In the genomic region with DNA sequence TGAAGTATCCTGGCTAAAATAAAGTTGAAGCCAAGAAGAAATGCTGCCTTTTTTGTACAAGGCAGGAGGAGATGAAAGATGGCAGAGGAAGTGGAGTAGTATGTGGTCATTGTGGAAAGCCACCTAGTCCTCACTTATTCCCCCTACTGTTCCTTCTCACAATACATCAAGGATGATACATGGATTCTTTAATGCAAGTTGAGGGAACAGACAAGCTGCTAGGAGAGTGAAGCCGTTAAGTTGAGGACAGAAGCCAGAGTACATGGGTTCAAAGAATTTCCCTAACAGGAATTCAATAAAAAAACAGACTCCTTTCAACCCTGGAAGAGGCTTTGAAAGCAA, we compare ENCODE assay signal across 9 cellular contexts.
DNase-seq lines count a peak whose midpoint lies in the region; ATAC-seq, FAIRE-seq and TF ChIP-seq lines count a peak whose summit lies in the region.
"Had no signal": no experiment of that assay in that cellular context is flagged by ENCODE, and none has a peak within 500 bp of the region (broad histone marks: within the 10 kb centered on the region; RNA-seq: fewer than 3 reads in every experiment).

No MANE protein-coding gene starts in this region.

- TF ChIP-seq POLR2A in A549 (IDR thresholded peaks at IDR 0.05; ENCODE audit: low read length): no peak

- no peaks in the 10 kb centered on the region for H3K9me3 ChIP-seq in A549
- no peaks in the 10 kb centered on the region for H3K9me3 ChIP-seq in HEK293 (ENCODE audit: control insufficient read depth, insufficient read depth, low read depth, low read length)
- H3K9me3 ChIP-seq in WERI-Rb-1 (ENCODE audit: severe bottlenecking): no peaks in the 10 kb centered on the region

- no peak overlapping the region for H3K4me3 ChIP-seq in A549
- no peak overlapping the region for H3K4me3 ChIP-seq in HEK293 (ENCODE audit: low read depth, low read length)
- H3K4me3 ChIP-seq in WERI-Rb-1 (ENCODE audit: low read depth, low read length): peak overlapping the region; percentile 13

- no peak for FAIRE-seq in A549 (lab: Jason Lieb, UNC)
- FAIRE-seq: colon had no signal

- no peak for TF ChIP-seq EP300 in A549 (IDR thresholded peaks at IDR 0.05)

- H3K36me3 ChIP-seq in HEK293 (ENCODE audit: control insufficient read depth in 2 of 2, insufficient read depth in 1 of 2, low read length in 2 of 2) (no peaks in the 10 kb centered on the region), WERI-Rb-1 (no peaks in the 10 kb centered on the region)

- peak overlapping the region; percentile 80 for H3K4me2 ChIP-seq in A549

- peak overlapping the region; percentile 66 to 73; a peak in 5 of 6 replicates for H3K27ac ChIP-seq in A549
- peak overlapping the region; percentile 55 for H3K27ac ChIP-seq in HEK293 (ENCODE audit: extremely low read depth, low read depth, low read length)
- peak overlapping the region; percentile 76 for H3K27ac ChIP-seq in WERI-Rb-1
- H3K27ac ChIP-seq in layer of hippocampus (ENCODE audit: low read depth, low read length): peak overlapping the region; percentile 66

- H3K27me3 ChIP-seq in WERI-Rb-1 (ENCODE audit: insufficient read depth, low read depth, severe bottlenecking): no peaks in the 10 kb centered on the region
- H3K27me3 ChIP-seq in layer of hippocampus (ENCODE audit: control insufficient read depth, insufficient read depth, low read length): no peaks in the 10 kb centered on the region

- TF ChIP-seq RAD21 in A549 (conservative IDR thresholded peaks at IDR 0.05 in 1 of 2, IDR thresholded peaks at IDR 0.05 in 1 of 2): no peak

- TF ChIP-seq CTCF in A549 (IDR thresholded peaks at IDR 0.05) (no peak; the same call in 2 of the 3 replicates), HEK293 (tag by site-specific recombination; IDR thresholded peaks at IDR 0.05) (no peak), WERI-Rb-1 (IDR thresholded peaks at IDR 0.05; ENCODE audit: low read depth, low read length) (no peak)

- POLR2A ChIA-PET in A549 (lab: Yijun Ruan, JAX) (no interaction called here), HEK293 (lab: Yijun Ruan, JAX) (no interaction called here)

- DNase-seq in A549 (ENCODE audit: low read depth in 1 of 2, low spot score in 1 of 2): peak; percentile 17 to 52
- no peak for DNase-seq in WERI-Rb-1
- no peak for DNase-seq in stimulated activated naive CD4-positive, alpha-beta T cell (lab: John Stamatoyannopoulos, UW)
- DNase-seq in NCI-H1694 (lab: John Stamatoyannopoulos, UW): no peak
- DNase-seq in GOT3 (lab: John Stamatoyannopoulos, UW): no peak

- CTCF ChIA-PET in A549 (lab: Yijun Ruan, JAX): interaction anchor here (1.1 to 2.3 kb wide), 13 partner anchors 8 to 471 kb away, joined by 3 to 10 read pairs (median 5); no protein-coding TSS in a partner anchor
- CTCF ChIA-PET in HEK293 (lab: Yijun Ruan, JAX): interaction anchor here (1.3 kb wide), 2 partner anchors 23 to 80 kb away, joined by 4 to 8 read pairs; no protein-coding TSS in a partner anchor

- ATAC-seq in A549 (peak in 1 of 2 experiments; percentile 68; a peak in 3 of 6 replicates), HG03196 (IDR thresholded peaks at IDR 0.05; ENCODE audit: unreplicated experiment) (no peak)

- peaks cover 63% of the 10 kb centered on the region for H3K4me1 ChIP-seq in A549
- H3K4me1 ChIP-seq in HEK293 (ENCODE audit: control insufficient read depth, insufficient read depth, low read length): peaks cover 37% of the 10 kb centered on the region

- 61% methylated on average over 1 of the region's 1 CpG for WGBS in A549 (ENCODE audit: missing lambda C conversion rate)

TF ChIP-seq in A549, 52 proteins besides CTCF, POLR2A, EP300 and RAD21 (continues in another document):
- TF ChIP-seq NR3C1 (IDR thresholded peaks at IDR 0.05) (no peak), CHD2 (IDR thresholded peaks at IDR 0.05; ENCODE audit: low read length, partially characterized antibody) (no peak), FOXS1 (CRISPR knock-in tag; IDR thresholded peaks at IDR 0.05) (no peak), HOXA7 (CRISPR knock-in tag; IDR thresholded peaks at IDR 0.05) (no peak), CBX2 (IDR thresholded peaks at IDR 0.05; ENCODE audit: borderline replicate concordance, low read depth) (no peak), RARB (CRISPR knock-in tag; IDR thresholded peaks at IDR 0.05) (no peak), TFCP2L1 (CRISPR knock-in tag; IDR thresholded peaks at IDR 0.05) (no peak), JUN (IDR thresholded peaks at IDR 0.05) (no peak), CHD4 (IDR thresholded peaks at IDR 0.05; ENCODE audit: borderline replicate concordance) (no peak), FOSL2 (IDR thresholded peaks at IDR 0.05) (no peak), FOSL2 (CRISPR knock-in tag; IDR thresholded peaks at IDR 0.05) (no peak)
- TF ChIP-seq, protein P1, sequence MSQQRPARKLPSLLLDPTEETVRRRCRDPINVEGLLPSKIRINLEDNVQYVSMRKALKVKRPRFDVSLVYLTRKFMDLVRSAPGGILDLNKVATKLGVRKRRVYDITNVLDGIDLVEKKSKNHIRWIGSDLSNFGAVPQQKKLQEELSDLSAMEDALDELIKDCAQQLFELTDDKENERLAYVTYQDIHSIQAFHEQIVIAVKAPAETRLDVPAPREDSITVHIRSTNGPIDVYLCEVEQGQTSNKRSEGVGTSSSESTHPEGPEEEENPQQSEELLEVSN (IDR thresholded peaks at IDR 0.05; ENCODE audit: borderline replicate concordance, low read depth): no peak
- TF ChIP-seq, protein P2, sequence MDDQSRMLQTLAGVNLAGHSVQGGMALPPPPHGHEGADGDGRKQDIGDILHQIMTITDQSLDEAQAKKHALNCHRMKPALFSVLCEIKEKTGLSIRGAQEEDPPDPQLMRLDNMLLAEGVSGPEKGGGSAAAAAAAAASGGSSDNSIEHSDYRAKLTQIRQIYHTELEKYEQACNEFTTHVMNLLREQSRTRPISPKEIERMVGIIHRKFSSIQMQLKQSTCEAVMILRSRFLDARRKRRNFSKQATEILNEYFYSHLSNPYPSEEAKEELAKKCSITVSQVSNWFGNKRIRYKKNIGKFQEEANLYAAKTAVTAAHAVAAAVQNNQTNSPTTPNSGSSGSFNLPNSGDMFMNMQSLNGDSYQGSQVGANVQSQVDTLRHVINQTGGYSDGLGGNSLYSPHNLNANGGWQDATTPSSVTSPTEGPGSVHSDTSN (IDR thresholded peaks at IDR 0.05): no peak
- TF ChIP-seq, protein P3, sequence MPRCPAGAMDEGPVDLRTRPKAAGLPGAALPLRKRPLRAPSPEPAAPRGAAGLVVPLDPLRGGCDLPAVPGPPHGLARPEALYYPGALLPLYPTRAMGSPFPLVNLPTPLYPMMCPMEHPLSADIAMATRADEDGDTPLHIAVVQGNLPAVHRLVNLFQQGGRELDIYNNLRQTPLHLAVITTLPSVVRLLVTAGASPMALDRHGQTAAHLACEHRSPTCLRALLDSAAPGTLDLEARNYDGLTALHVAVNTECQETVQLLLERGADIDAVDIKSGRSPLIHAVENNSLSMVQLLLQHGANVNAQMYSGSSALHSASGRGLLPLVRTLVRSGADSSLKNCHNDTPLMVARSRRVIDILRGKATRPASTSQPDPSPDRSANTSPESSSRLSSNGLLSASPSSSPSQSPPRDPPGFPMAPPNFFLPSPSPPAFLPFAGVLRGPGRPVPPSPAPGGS (IDR thresholded peaks at IDR 0.05): no peak

TF ChIP-seq in HEK293, 187 proteins besides CTCF, POLR2A, EP300 and RAD21:
- TF ChIP-seq MEIS1 (CRISPR knock-in tag; IDR thresholded peaks at IDR 0.05; ENCODE audit: borderline replicate concordance) (no peak), ZNF169 (tag by site-specific recombination; IDR thresholded peaks at IDR 0.05) (no peak), ZNF19 (tag by site-specific recombination; IDR thresholded peaks at IDR 0.05; ENCODE audit: low read depth) (no peak), YY1 (tag by site-specific recombination; IDR thresholded peaks at IDR 0.05) (no peak), ZSCAN30 (tag by site-specific recombination; IDR thresholded peaks at IDR 0.05) (no peak), ZNF341 (tag by site-specific recombination; IDR thresholded peaks at IDR 0.05; ENCODE audit: low read depth) (no peak), KLF10 (tag by site-specific recombination; IDR thresholded peaks at IDR 0.05) (no peak), REPIN1 (tag by site-specific recombination; IDR thresholded peaks at IDR 0.05; ENCODE audit: low read depth) (no peak), ZNF132 (tag by site-specific recombination; IDR thresholded peaks at IDR 0.05; ENCODE audit: borderline replicate concordance) (no peak), KLF17 (tag by site-specific recombination; IDR thresholded peaks at IDR 0.05) (no peak), ZNF792 (tag by site-specific recombination; IDR thresholded peaks at IDR 0.05) (no peak), MYNN (tag by site-specific recombination; IDR thresholded peaks at IDR 0.05; ENCODE audit: borderline replicate concordance) (no peak), ZNF596 (tag by site-specific recombination; IDR thresholded peaks at IDR 0.05) (no peak), ZNF621 (tag by site-specific recombination; IDR thresholded peaks at IDR 0.05) (no peak), ZNF157 (tag by site-specific recombination; IDR thresholded peaks at IDR 0.05) (no peak), ZNF514 (tag by site-specific recombination; IDR thresholded peaks at IDR 0.05) (no peak), ZNF629 (tag by site-specific recombination; IDR thresholded peaks at IDR 0.05) (no peak), ZFP41 (tag by site-specific recombination; IDR thresholded peaks at IDR 0.05; ENCODE audit: borderline replicate concordance) (no peak)

Comparison
In these comparisons a context has a peak if more than half of its experiments do, and no peak if none do; other contexts are left out.
1. DNase-seq: peak in A549 (2 of 2); none in WERI-Rb-1 (single experiment), stimulated activated naive CD4-positive, alpha-beta T cell (0 of 6), NCI-H1694 (single experiment) and GOT3 (single experiment).
2. Peak in every context shown above with its lines, with median percentiles within 50 percentile points of each other: H3K27ac ChIP-seq.